15 cellular contexts compared by ENCODE assay signal in genomic region chr11:36086366-36086765, GRCh38.
DNase-seq lines count a peak whose midpoint lies in the region; ATAC-seq and TF ChIP-seq lines count a peak whose summit lies in the region.
"Had no signal": no experiment of that assay in that cellular context is flagged by ENCODE, and none has a peak within 500 bp of the region (broad histone marks: within the 10 kb centered on the region; RNA-seq: fewer than 3 reads in every experiment).

No MANE protein-coding gene starts in this region.

- H3K9me3 ChIP-seq in HUES6 (ENCODE audit: control insufficient read depth, insufficient read depth, low read depth, low read length): no peaks in the 10 kb centered on the region
- H3K9me3 ChIP-seq in endodermal cell (ENCODE audit: control insufficient read depth, low read length): peaks cover 5% of the 10 kb centered on the region
- H3K9me3 ChIP-seq in CD4-positive, alpha-beta memory T cell (ENCODE audit: control insufficient read depth in 1 of 2, low read length in 2 of 2): no peaks in the 10 kb centered on the region
- H3K9me3 ChIP-seq: Caco-2, HAP-1 had no signal

- intact Hi-C loops in CD4-positive, alpha-beta memory T cell (cut with micrococcal nuclease): no loop called here

- peaks cover 3% of the 10 kb centered on the region for H3K9me3 Mint-ChIP-seq in endodermal cell
- peaks cover 2 to 24% (median 9%) of the 10 kb centered on the region in 8 donors for H3K9me3 Mint-ChIP-seq in CD4-positive, alpha-beta memory T cell

- no peak for TF ChIP-seq CTCF in endodermal cell (conservative IDR thresholded peaks at IDR 0.05)

- ATAC-seq in GM18909 (IDR thresholded peaks at IDR 0.05; ENCODE audit: poor library complexity, unreplicated experiment): no peak

- H3K4me1 Mint-ChIP-seq in endodermal cell: peaks cover 21% of the 10 kb centered on the region
- no peaks in the 10 kb centered on the region for H3K4me1 Mint-ChIP-seq in CD4-positive, alpha-beta memory T cell
- H3K4me1 Mint-ChIP-seq: CD8-positive, alpha-beta memory T cell had no signal

- no peak overlapping the region for H3K27ac Mint-ChIP-seq in endodermal cell
- no peak overlapping the region for H3K27ac Mint-ChIP-seq in CD4-positive, alpha-beta memory T cell
- H3K27ac Mint-ChIP-seq: CD14-positive monocyte; CD8-positive, alpha-beta memory T cell had no signal

- H3K4me1 ChIP-seq in HUES6 (ENCODE audit: control insufficient read depth, insufficient read depth, low read length): peaks cover 34% of the 10 kb centered on the region
- H3K4me1 ChIP-seq in endodermal cell (ENCODE audit: control insufficient read depth, insufficient read depth, low read length): no peaks in the 10 kb centered on the region
- H3K4me1 ChIP-seq in CD4-positive, alpha-beta memory T cell (ENCODE audit: insufficient read depth, low read length): no peaks in the 10 kb centered on the region
- H3K4me1 ChIP-seq: Caco-2, HAP-1 had no signal

- peaks cover 21% of the 10 kb centered on the region for H3K27me3 Mint-ChIP-seq in endodermal cell (ENCODE audit: insufficient read depth)
- peaks cover 3 to 8% of the 10 kb centered on the region in 2 donors for H3K27me3 Mint-ChIP-seq in CD4-positive, alpha-beta memory T cell

- H3K36me3 Mint-ChIP-seq in endodermal cell (ENCODE audit: low read depth): peaks cover 54% of the 10 kb centered on the region
- no peaks in the 10 kb centered on the region for H3K36me3 Mint-ChIP-seq in CD4-positive, alpha-beta memory T cell
- H3K36me3 Mint-ChIP-seq: CD8-positive, alpha-beta memory T cell had no signal

- H3K4me3 Mint-ChIP-seq in endodermal cell: no peak overlapping the region
- no peak overlapping the region for H3K4me3 Mint-ChIP-seq in CD4-positive, alpha-beta memory T cell
- H3K4me3 Mint-ChIP-seq: CD14-positive monocyte; CD8-positive, alpha-beta memory T cell had no signal

- DNase-seq in ELF-1 (ENCODE audit: low read depth, low spot score) (peak; percentile 74), endodermal cell (peak; percentile 59), iPS-NIHi11 (ENCODE audit: low spot score) (peak; percentile 17), NOMO-1 treated with DMSO at 0.1 percent for 48 hours (lab: John Stamatoyannopoulos, UW; ENCODE audit: unreplicated experiment) (no peak), NCI-H146 (lab: John Stamatoyannopoulos, UW) (no peak)
- no peak for DNase-seq in CD4-positive, alpha-beta memory T cell
- DNase-seq: Caco-2; CD8-positive, alpha-beta memory T cell; DND-41; GF-D8 had no signal

- POLR2A ChIA-PET in CD4-positive, alpha-beta memory T cell (lab: Charles Lee; ENCODE audit: partially characterized antibody): no interaction called here

- 74 to 80% methylated on average over 3 to 6 of the region's 6 CpGs for WGBS in endodermal cell (ENCODE audit: insufficient coverage in 1 of 2, insufficient read length in 1 of 2), 2 experiments

- H3K9ac ChIP-seq in HUES6 (ENCODE audit: low read length) (peak overlapping the region; percentile 22), endodermal cell (ENCODE audit: extremely low read depth, low read length, poor library complexity, severe bottlenecking) (no peak overlapping the region)

- no peak overlapping the region for H3K4me3 ChIP-seq in HUES6 (ENCODE audit: low read depth, low read length)
- H3K4me3 ChIP-seq in endodermal cell (ENCODE audit: low read length): no peak overlapping the region
- H3K4me3 ChIP-seq in CD4-positive, alpha-beta memory T cell (ENCODE audit: low read length in 2 of 2): no peak overlapping the region
- H3K4me3 ChIP-seq: HAP-1 had no signal

- peaks cover 12% of the 10 kb centered on the region for H3K36me3 ChIP-seq in HUES6 (ENCODE audit: control insufficient read depth, insufficient read depth, low read length)
- peaks cover 55% of the 10 kb centered on the region for H3K36me3 ChIP-seq in endodermal cell (ENCODE audit: control insufficient read depth, insufficient read depth, low read length)
- no peaks in the 10 kb centered on the region for H3K36me3 ChIP-seq in CD4-positive, alpha-beta memory T cell (ENCODE audit: insufficient read depth, low read length)
- H3K36me3 ChIP-seq: HAP-1 had no signal

- H3K27ac ChIP-seq in HUES6 (ENCODE audit: low read depth, low read length) (peak overlapping the region; percentile 55; the same call in 1 of the 2 replicates), endodermal cell (ENCODE audit: low read depth, low read length) (no peak overlapping the region)
- no peak overlapping the region for H3K27ac ChIP-seq in CD4-positive, alpha-beta memory T cell (ENCODE audit: low read depth, low read length)
- H3K27ac ChIP-seq: 22Rv1 had no signal

- H3K27me3 ChIP-seq in HUES6 (ENCODE audit: control insufficient read depth, insufficient read depth, low read length) (no peaks in the 10 kb centered on the region), endodermal cell (ENCODE audit: control insufficient read depth, insufficient read depth, low read length, poor library complexity, severe bottlenecking) (no peaks in the 10 kb centered on the region)
- H3K27me3 ChIP-seq in CD4-positive, alpha-beta memory T cell (ENCODE audit: insufficient read depth, low read length): no peaks in the 10 kb centered on the region

- CTCF ChIA-PET in CD4-positive, alpha-beta memory T cell (lab: Charles Lee; ENCODE audit: partially characterized antibody): no interaction called here

Comparison
In these comparisons a context has a peak if more than half of its experiments do, and no peak if none do; other contexts are left out.
1. DNase-seq: peak in ELF-1 (single experiment), endodermal cell (single experiment) and iPS-NIHi11 (single experiment); none in CD4-positive, alpha-beta memory T cell (0 of 5), NOMO-1 treated with DMSO at 0.1 percent for 48 hours (single experiment) and NCI-H146 (single experiment).